Comparison of ENCODE assay signal across 1 cellular context in the genomic region with DNA sequence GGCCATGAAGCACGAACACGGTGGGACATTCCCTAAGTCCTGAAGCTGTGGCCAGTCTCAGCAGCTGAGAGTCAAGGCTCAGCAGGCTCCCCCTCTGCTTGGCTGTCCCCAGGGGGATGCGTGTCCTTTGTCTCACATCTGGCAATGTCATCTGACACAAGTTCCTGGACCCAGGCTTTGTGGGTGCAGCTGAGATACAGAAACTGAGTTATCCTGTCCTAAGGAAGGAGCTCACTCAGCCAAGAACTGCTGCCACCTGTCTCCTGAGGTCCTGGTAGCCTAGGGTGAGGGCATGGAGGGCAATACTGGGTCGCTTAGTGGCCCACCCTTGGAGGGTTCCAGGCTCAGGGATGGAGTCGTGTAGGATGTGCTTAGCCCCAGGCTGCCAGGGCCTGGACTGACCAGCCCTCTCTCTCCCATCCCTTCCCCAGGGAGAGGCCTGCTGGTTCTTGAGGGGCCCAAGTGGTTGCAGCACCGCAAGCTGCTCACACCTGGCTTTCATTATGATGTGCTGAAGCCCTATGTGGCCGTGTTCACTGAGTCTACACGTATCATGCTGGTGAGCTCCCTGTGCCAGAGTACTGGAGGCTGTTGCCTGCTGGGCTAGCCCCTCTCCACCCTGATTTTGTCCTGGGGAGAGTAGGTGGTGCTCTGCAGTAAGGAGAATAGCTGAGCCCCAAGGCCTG.
TF ChIP-seq lines count a peak whose summit lies in the region.

No MANE protein-coding gene starts in this region.

TF ChIP-seq in H1, 55 proteins besides CTCF, POLR2A, EP300 and RAD21:
- TF ChIP-seq SRF (IDR thresholded peaks at IDR 0.05; ENCODE audit: low read depth, low read length) (no peak), KDM4A (IDR thresholded peaks at IDR 0.05; ENCODE audit: low read depth, low read length, severe bottlenecking) (no peak), BRCA1 (IDR thresholded peaks at IDR 0.05; ENCODE audit: low read depth, low read length) (no peak)
